In genomic region chr11:125368757-125369156, GRCh38 we compare ENCODE assay signal across 34 cellular contexts.
"Had no signal": no experiment of that assay in that cellular context is flagged by ENCODE, and none has a peak within 500 bp of the region (broad histone marks: within the 10 kb centered on the region; RNA-seq: fewer than 3 reads in every experiment).

No MANE protein-coding gene starts in this region.

- DNase-seq: activated B cell treated with CpG ODN at 0.5 μM for 24 hours; activated CD4-positive, alpha-beta memory T cell treated with anti-CD3 and anti-CD28 coated beads for 36 hours; activated CD4-positive, alpha-beta T cell treated with anti-CD3 and anti-CD28 coated beads for 48 hours; activated CD8-positive, alpha-beta memory T cell treated with anti-CD3 and anti-CD28 coated beads, Interleukin-2, amount 10 ng/mL, durations not matched to agents 7 days and 5 days; activated CD8-positive, alpha-beta memory T cell treated with anti-CD3 and anti-CD28 coated beads, Interleukin-2, amount 50 U/mL, for 4 hours; activated CD8-positive, alpha-beta T cell treated with anti-CD3 and anti-CD28 coated beads, Interleukin-2, amount 10 ng/mL, durations not matched to agents 7 days and 5 days; activated effector memory CD4-positive, alpha-beta T cell treated with Interleukin-2 at 50 U/mL for 16 hours; activated gamma-delta T cell treated with Interleukin-2 at 50 U/mL for 16 hours; activated naive CD4-positive, alpha-beta T cell treated with anti-CD3 and anti-CD28 coated beads, Interleukin-2, amount 50 U/mL, for 16 hours; activated naive CD4-positive, alpha-beta T cell treated with Interleukin-2 at 50 U/mL for 16 hours; activated T-cell treated with anti-CD3 and anti-CD28 coated beads, Interleukin-2, amount 50 U/mL, for 24 hours; activated T-cell treated with anti-CD3 and anti-CD28 coated beads, Interleukin-2, amount 50 U/mL, for 72 hours; amniotic stem cell; anterior cingulate cortex; brain microvascular endothelial cell; dorsolateral prefrontal cortex; effector memory CD4-positive, alpha-beta T cell; endodermal cell; foreskin fibroblast; glutamatergic neuron; heart right ventricle; T-helper 1 cell; T-helper 17 cell; T1000; WERI-Rb-1 had no signal

- H3K36me3 ChIP-seq: brain microvascular endothelial cell, WERI-Rb-1 had no signal

- H3K27ac Mint-ChIP-seq: activated B cell treated with CpG ODN at 0.5 μM for 24 hours; activated CD4-positive, alpha-beta memory T cell treated with anti-CD3 and anti-CD28 coated beads for 36 hours; activated CD8-positive, alpha-beta memory T cell treated with anti-CD3 and anti-CD28 coated beads, Interleukin-2, amount 10 ng/mL, durations not matched to agents 7 days and 5 days; activated CD8-positive, alpha-beta T cell treated with anti-CD3 and anti-CD28 coated beads, Interleukin-2, amount 10 ng/mL, durations not matched to agents 7 days and 5 days; activated naive CD8-positive, alpha-beta T cell; activated T-cell treated with anti-CD3 and anti-CD28 coated beads, Interleukin-2, amount 50 U/mL, for 24 hours; activated T-cell treated with anti-CD3 and anti-CD28 coated beads, Interleukin-2, amount 50 U/mL, for 72 hours; dendritic cell treated with granulocyte-macrophage colony-stimulating factor and Interleukin-4, amounts not matched to agents 40 ng/mL and 50 ng/mL, for 4 days; endodermal cell; T-helper 17 cell; T-helper 2 cell treated with Interferon-gamma antibody and Interleukin-4, amounts not matched to agents 5 μg/mL and 100 μg/mL, for 36 hours had no signal

- H3K9me3 Mint-ChIP-seq: activated B cell treated with CpG ODN at 0.5 μM for 24 hours; activated CD4-positive, alpha-beta memory T cell treated with anti-CD3 and anti-CD28 coated beads for 36 hours; activated T-cell treated with anti-CD3 and anti-CD28 coated beads, Interleukin-2, amount 50 U/mL, for 24 hours; activated T-cell treated with anti-CD3 and anti-CD28 coated beads, Interleukin-2, amount 50 U/mL, for 72 hours; central memory CD8-positive, alpha-beta T cell; dendritic cell treated with granulocyte-macrophage colony-stimulating factor and Interleukin-4, amounts not matched to agents 40 ng/mL and 50 ng/mL, for 4 days; endodermal cell; T-helper 2 cell treated with Interferon-gamma antibody and Interleukin-4, amounts not matched to agents 5 μg/mL and 100 μg/mL, for 36 hours had no signal

- H3K4me3 ChIP-seq: coronary artery, dorsolateral prefrontal cortex, heart right ventricle had no signal

- H3K9me3 ChIP-seq: heart right ventricle had no signal

- H3K27me3 ChIP-seq: dorsolateral prefrontal cortex had no signal

- FAIRE-seq: astrocyte, frontal cortex had no signal

- H3K36me3 Mint-ChIP-seq: activated CD4-positive, alpha-beta memory T cell treated with anti-CD3 and anti-CD28 coated beads for 36 hours; activated CD8-positive, alpha-beta memory T cell treated with anti-CD3 and anti-CD28 coated beads, Interleukin-2, amount 10 ng/mL, durations not matched to agents 7 days and 5 days; activated naive CD8-positive, alpha-beta T cell had no signal

- H3K27ac ChIP-seq: brain microvascular endothelial cell, coronary artery, heart right ventricle, WERI-Rb-1 had no signal

- ATAC-seq: activated CD4-positive, CD25-positive, alpha-beta regulatory T cell treated with anti-CD3 and anti-CD28 coated beads, Interleukin-2, amount 50 U/mL, for 24 hours; activated CD8-positive, alpha-beta memory T cell treated with anti-CD3 and anti-CD28 coated beads, Interleukin-2, amount 10 ng/mL, durations not matched to agents 7 days and 5 days; activated CD8-positive, alpha-beta T cell treated with anti-CD3 and anti-CD28 coated beads, Interleukin-2, amount 10 ng/mL, durations not matched to agents 7 days and 5 days; activated T-cell treated with anti-CD3 and anti-CD28 coated beads, Interleukin-2, amount 50 U/mL, for 72 hours; esophagus mucosa; T-helper 17 cell had no signal

- H3K4me3 Mint-ChIP-seq: activated B cell treated with CpG ODN at 0.5 μM for 24 hours; activated CD4-positive, alpha-beta memory T cell treated with anti-CD3 and anti-CD28 coated beads for 36 hours; activated CD8-positive, alpha-beta memory T cell treated with anti-CD3 and anti-CD28 coated beads, Interleukin-2, amount 10 ng/mL, durations not matched to agents 7 days and 5 days; activated CD8-positive, alpha-beta T cell treated with anti-CD3 and anti-CD28 coated beads, Interleukin-2, amount 10 ng/mL, durations not matched to agents 7 days and 5 days; activated naive CD8-positive, alpha-beta T cell; activated T-cell treated with anti-CD3 and anti-CD28 coated beads, Interleukin-2, amount 50 U/mL, for 24 hours; activated T-cell treated with anti-CD3 and anti-CD28 coated beads, Interleukin-2, amount 50 U/mL, for 72 hours; central memory CD8-positive, alpha-beta T cell; dendritic cell treated with granulocyte-macrophage colony-stimulating factor and Interleukin-4, amounts not matched to agents 40 ng/mL and 50 ng/mL, for 4 days; endodermal cell; T-helper 17 cell; T-helper 2 cell treated with Interferon-gamma antibody and Interleukin-4, amounts not matched to agents 5 μg/mL and 100 μg/mL, for 36 hours had no signal

- H3K4me1 Mint-ChIP-seq: activated B cell treated with CpG ODN at 0.5 μM for 24 hours; central memory CD8-positive, alpha-beta T cell had no signal
